ENCODE assay signal across 12 cellular contexts in the genomic region with DNA sequence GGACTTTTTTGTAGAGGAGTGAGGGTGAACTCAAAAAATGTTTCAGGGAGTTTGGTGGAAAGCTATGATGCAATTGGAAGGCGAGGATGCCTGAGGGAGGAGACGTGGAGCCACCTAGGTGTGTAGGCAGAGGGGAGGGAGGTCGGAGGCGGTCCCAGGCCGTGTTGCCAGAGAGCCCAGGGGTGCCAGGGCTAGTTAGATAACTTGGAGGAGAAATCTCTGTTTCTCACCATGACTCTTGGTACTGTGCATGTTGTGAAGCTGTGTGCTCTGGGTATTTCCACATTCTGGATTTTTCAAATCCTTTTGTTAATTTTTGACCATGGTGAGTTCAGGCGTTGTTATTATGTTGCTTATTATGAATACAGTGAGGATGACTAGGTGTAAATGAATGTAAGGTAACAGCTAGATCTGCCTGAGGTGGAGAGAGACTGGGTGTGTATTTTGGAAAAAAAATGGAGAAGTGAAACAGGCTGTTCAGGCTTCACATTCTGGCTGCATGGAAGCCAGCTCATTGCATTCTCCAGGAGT. TPM values are rescaled to one million over a fixed set of nuclear protein-coding genes. Genes with fewer than 3 reads are reported as not detected.
DNase-seq lines count a peak whose midpoint lies in the region; ATAC-seq and TF ChIP-seq lines count a peak whose summit lies in the region.
"Had no signal": no experiment of that assay in that cellular context is flagged by ENCODE, and none has a peak within 500 bp of the region (broad histone marks: within the 10 kb centered on the region; RNA-seq: fewer than 3 reads in every experiment).

No MANE protein-coding gene starts in this region.

- DNase-seq in GM12864 (ENCODE audit: low read depth) (no peak), NOMO-1 treated with dmso at 0.1 percent for 144 hours (lab: John Stamatoyannopoulos, UW; ENCODE audit: unreplicated experiment) (peak; percentile 46), psoas muscle (no peak), GM10248 (ENCODE audit: extremely low spot score) (no peak), NCI-H446 treated with DMSO at 0.1 percent for 48 hours (lab: John Stamatoyannopoulos, UW) (no peak), inferior parietal cortex (ENCODE audit: extremely low spot score) (no peak)
- DNase-seq: activated naive CD4-positive, alpha-beta T cell treated with anti-CD3 and anti-CD28 coated beads, Interleukin-2, amount 50 U/mL, for 16 hours; MM.1S; small intestine had no signal

- intact Hi-C loops in psoas muscle (cut with DNase I): no loop called here

- peaks cover 12% of the 10 kb centered on the region for H3K4me1 ChIP-seq in endocrine pancreas (ENCODE audit: control insufficient read depth, insufficient read depth, low read length)
- peaks cover 24% of the 10 kb centered on the region for H3K4me1 ChIP-seq in psoas muscle

- WGBS in psoas muscle, 3 donors: 51 to 72% (median 67%) methylated on average over 6 of the region's 6 CpGs

- H3K9me3 ChIP-seq in endocrine pancreas (ENCODE audit: control insufficient read depth, low read length) (no peaks in the 10 kb centered on the region), psoas muscle (no peaks in the 10 kb centered on the region)
- H3K9me3 ChIP-seq: thyroid gland had no signal

- peak overlapping the region; percentile 26 for H3K9ac ChIP-seq in endocrine pancreas (ENCODE audit: control insufficient read depth, insufficient read depth, low read length)

- POLR2A ChIA-PET in GM10248 (lab: Yijun Ruan, JAX): interaction anchor here (0.5 kb wide), 1 partner anchor 21 kb away, joined by 5 read pairs; no protein-coding TSS in a partner anchor

- no peaks in the 10 kb centered on the region for H3K27me3 ChIP-seq in endocrine pancreas (ENCODE audit: control insufficient read depth, insufficient read depth, low read length)
- peaks cover 0 to 5% (median 0%) of the 10 kb centered on the region in 3 donors for H3K27me3 ChIP-seq in psoas muscle (ENCODE audit: insufficient read depth in 3 of 3, low read length in 2 of 3)
- H3K27me3 ChIP-seq: thyroid gland had no signal

- CTCF ChIA-PET in GM10248 (lab: Yijun Ruan, JAX): interaction anchor here (1.0 to 1.8 kb wide), 3 partner anchors 35 to 742 kb away, joined by 3 to 4 read pairs (median 4); no protein-coding TSS in a partner anchor

- TF ChIP-seq CTCF in GM12864 (IDR thresholded peaks at IDR 0.05; ENCODE audit: low read depth, low read length, missing control alignments): no peak
- TF ChIP-seq CTCF in psoas muscle (IDR thresholded peaks at IDR 0.05): no peak
- TF ChIP-seq CTCF in GM10248 (IDR thresholded peaks at IDR 0.05; ENCODE audit: control extremely low read depth, extremely low read depth, low read depth, missing control alignments): no peak

- H3K27ac ChIP-seq in psoas muscle: peak overlapping the region; percentile 37
- H3K27ac ChIP-seq: thyroid gland had no signal

- peak overlapping the region; percentile 77; the same call in 1 of the 2 replicates for H3K4me3 ChIP-seq in GM12864 (ENCODE audit: low read depth, low read length)
- peak overlapping the region; percentile 10 for H3K4me3 ChIP-seq in endocrine pancreas (ENCODE audit: control insufficient read depth, insufficient read depth, low read length)
- H3K4me3 ChIP-seq in psoas muscle: no peak overlapping the region
- H3K4me3 ChIP-seq: thyroid gland had no signal

- ATAC-seq in psoas muscle: no peak
- no peak for ATAC-seq in HG03280 (IDR thresholded peaks at IDR 0.05; ENCODE audit: unreplicated experiment)

- H3K36me3 ChIP-seq in endocrine pancreas (ENCODE audit: control insufficient read depth, insufficient read depth, low read length): no peaks in the 10 kb centered on the region
- no peaks in the 10 kb centered on the region for H3K36me3 ChIP-seq in psoas muscle (ENCODE audit: insufficient read depth in 1 of 2, low read depth in 1 of 2)
- H3K36me3 ChIP-seq: thyroid gland had no signal

RNA-seq across cellular contexts. Expression of a gene that starts 4.5 kb away (rescaled TPM):
- 10 to 100 TPM; 13.2 to 15.3 (median 14.2) TPM for total RNA-seq in psoas muscle
- polyA plus RNA-seq in psoas muscle: 10 to 100 TPM; 13.0 to 25.4 (median 22.8) TPM

RNA-seq across cellular contexts. Expression of a gene that starts 40.5 kb away (rescaled TPM):
- total RNA-seq in psoas muscle: 1 to 10 TPM; 3.5 to 5.2 (median 4.1) TPM
- 1 to 10 TPM in 2 of 3 donors, under 1 TPM in 1; 0.95 to 2.5 (median 2.2) TPM for polyA plus RNA-seq in psoas muscle

RNA-seq across cellular contexts. Expression of a gene that starts 41.0 kb away (rescaled TPM):
- total RNA-seq in psoas muscle: 1 to 10 TPM; 3.4 to 6.3 (median 5.0) TPM
- polyA plus RNA-seq in psoas muscle: 1 to 10 TPM; 2.1 to 4.7 (median 3.9) TPM

RNA-seq across cellular contexts. Expression of a gene that starts 41.1 kb away (rescaled TPM):
- 1 to 10 TPM; 7.2 to 8.2 (median 7.8) TPM for total RNA-seq in psoas muscle
- polyA plus RNA-seq in psoas muscle: 1 to 10 TPM; 3.3 to 9.5 (median 8.4) TPM
